19 cellular contexts compared by ENCODE assay signal in genomic region chr14:91232052-91232451, GRCh38. TPM values are rescaled to one million over a fixed set of nuclear protein-coding genes. Genes with fewer than 3 reads are reported as not detected.
DNase-seq lines count a peak whose midpoint lies in the region; ATAC-seq and TF ChIP-seq lines count a peak whose summit lies in the region.
"Had no signal": no experiment of that assay in that cellular context is flagged by ENCODE, and none has a peak within 500 bp of the region (broad histone marks: within the 10 kb centered on the region; RNA-seq: fewer than 3 reads in every experiment).

No MANE protein-coding gene starts in this region.

- no peak for TF ChIP-seq CTCF in HL-60 (IDR thresholded peaks at IDR 0.05; ENCODE audit: insufficient read depth, low read length)
- no peak for TF ChIP-seq CTCF in natural killer cell (IDR thresholded peaks at IDR 0.05)

- intact Hi-C loops in activated T-helper 2 cell treated with anti-CD3 and anti-CD28 coated beads, Interferon-gamma antibody, Interleukin-2, Interleukin-4, amounts not matched to agents 10 μg/mL and 5 μg/mL and 100 μg/mL, durations not matched to agents 14 hours and 24 hours and 36 hours (cut with micrococcal nuclease), result no loop called here
- intact Hi-C loops in natural killer cell (cut with micrococcal nuclease), result no loop called here

- peaks cover 54% of the 10 kb centered on the region for H3K4me1 Mint-ChIP-seq in activated T-helper 2 cell treated with anti-CD3 and anti-CD28 coated beads, Interferon-gamma antibody, Interleukin-2, Interleukin-4, amounts not matched to agents 10 μg/mL and 5 μg/mL and 100 μg/mL, durations not matched to agents 14 hours and 24 hours and 36 hours (ENCODE audit: low read depth)
- H3K4me1 Mint-ChIP-seq in natural killer cell, result peaks cover 66 to 82% of the 10 kb centered on the region in 2 donors

- DNase-seq in DMS53 (lab: John Stamatoyannopoulos, UW) (peak; percentile 32), DMS53 treated with DMSO at 0.1 percent for 48 hours (lab: John Stamatoyannopoulos, UW; ENCODE audit: unreplicated experiment) (no peak), HL-60 (ENCODE audit: low read depth in 1 of 2, low spot score in 1 of 2) (peak in 1 of 2 experiments; percentile 81), natural killer cell (no peak)
- DNase-seq in activated T-helper 2 cell treated with anti-CD3 and anti-CD28 coated beads, Interferon-gamma antibody, Interleukin-2, Interleukin-4, amounts not matched to agents 10 μg/mL and 5 μg/mL and 100 μg/mL, durations not matched to agents 14 hours and 24 hours and 36 hours (ENCODE audit: low spot score), result no peak
- DNase-seq: activated T-cell treated with anti-CD3 and anti-CD28 coated beads, Interleukin-2, amount 50 U/mL, for 1 hour; dorsolateral prefrontal cortex; GDM1; hypothalamus; left colon; naive B cell; NCI-H1092; NCI-H226; tibial artery had no signal

- H3K27me3 ChIP-seq in HL-60 (ENCODE audit: insufficient read depth, poor library complexity, severe bottlenecking), result no peaks in the 10 kb centered on the region
- H3K27me3 ChIP-seq: dorsolateral prefrontal cortex, tibial artery had no signal

- ATAC-seq in natural killer cell (no peak), HG03196 (IDR thresholded peaks at IDR 0.05; ENCODE audit: unreplicated experiment) (no peak), HG03521 (IDR thresholded peaks at IDR 0.05; ENCODE audit: unreplicated experiment) (no peak), GM18505 (IDR thresholded peaks at IDR 0.05; ENCODE audit: unreplicated experiment) (no peak)

- no peak overlapping the region for H3K4me3 ChIP-seq in HL-60 (replicated peaks; ENCODE audit: insufficient read depth, low read length)
- H3K4me3 ChIP-seq: dorsolateral prefrontal cortex, SK-N-MC, tibial artery had no signal

- no peak for TF ChIP-seq POLR2A in GM18505 (IDR thresholded peaks at IDR 0.05; ENCODE audit: borderline replicate concordance, extremely low read depth, insufficient read depth, insufficient read length)

- H3K9me3 Mint-ChIP-seq in activated T-helper 2 cell treated with anti-CD3 and anti-CD28 coated beads, Interferon-gamma antibody, Interleukin-2, Interleukin-4, amounts not matched to agents 10 μg/mL and 5 μg/mL and 100 μg/mL, durations not matched to agents 14 hours and 24 hours and 36 hours, result peaks cover 9% of the 10 kb centered on the region
- peaks cover 0 to 2% of the 10 kb centered on the region in 2 donors for H3K9me3 Mint-ChIP-seq in natural killer cell
- H3K9me3 Mint-ChIP-seq: naive B cell had no signal

- H3K4me3 Mint-ChIP-seq in activated T-helper 2 cell treated with anti-CD3 and anti-CD28 coated beads, Interferon-gamma antibody, Interleukin-2, Interleukin-4, amounts not matched to agents 10 μg/mL and 5 μg/mL and 100 μg/mL, durations not matched to agents 14 hours and 24 hours and 36 hours (ENCODE audit: low read depth), result no peak overlapping the region
- H3K4me3 Mint-ChIP-seq in natural killer cell, result peak overlapping the region; percentile 81

- peaks cover 63% of the 10 kb centered on the region for H3K36me3 Mint-ChIP-seq in activated T-helper 2 cell treated with anti-CD3 and anti-CD28 coated beads, Interferon-gamma antibody, Interleukin-2, Interleukin-4, amounts not matched to agents 10 μg/mL and 5 μg/mL and 100 μg/mL, durations not matched to agents 14 hours and 24 hours and 36 hours (ENCODE audit: low read depth)
- H3K36me3 Mint-ChIP-seq in natural killer cell, result no peaks in the 10 kb centered on the region
- H3K36me3 Mint-ChIP-seq: naive B cell had no signal

- peak overlapping the region; percentile 100 for H3K27ac Mint-ChIP-seq in activated T-helper 2 cell treated with anti-CD3 and anti-CD28 coated beads, Interferon-gamma antibody, Interleukin-2, Interleukin-4, amounts not matched to agents 10 μg/mL and 5 μg/mL and 100 μg/mL, durations not matched to agents 14 hours and 24 hours and 36 hours
- H3K27ac Mint-ChIP-seq in natural killer cell, result peak overlapping the region; percentile 98 to 100

- H3K27ac ChIP-seq in HL-60 (replicated peaks), result peak overlapping the region; percentile 59
- H3K27ac ChIP-seq: 22Rv1, dorsolateral prefrontal cortex, SK-N-MC, tibial artery had no signal

- H3K27me3 Mint-ChIP-seq in activated T-helper 2 cell treated with anti-CD3 and anti-CD28 coated beads, Interferon-gamma antibody, Interleukin-2, Interleukin-4, amounts not matched to agents 10 μg/mL and 5 μg/mL and 100 μg/mL, durations not matched to agents 14 hours and 24 hours and 36 hours (ENCODE audit: low read depth), result no peaks in the 10 kb centered on the region
- H3K27me3 Mint-ChIP-seq in natural killer cell (ENCODE audit: low read depth in 2 of 2), result no peaks in the 10 kb centered on the region
- H3K27me3 Mint-ChIP-seq: naive B cell had no signal

RNA-seq across cellular contexts. Expression of gene GPR68, which starts 12.5 kb away (rescaled TPM):
- 5.7 and 6.0 TPM in 2 replicates for total RNA-seq in activated T-helper 2 cell treated with anti-CD3 and anti-CD28 coated beads, Interferon-gamma antibody, Interleukin-2, Interleukin-4, amounts not matched to agents 10 μg/mL and 5 μg/mL and 100 μg/mL, durations not matched to agents 14 hours and 24 hours and 36 hours
- total RNA-seq in natural killer cell, result 10 to 100 TPM in 2 of 3 donors, 1 to 10 TPM in 1; 7.6 to 24.0 (median 15.7) TPM
